ENCODE assay signal across 1 cellular context in genomic region chr12:113403435-113404415, GRCh38.
TF ChIP-seq lines count a peak whose summit lies in the region.

Gene SDS, minus strand, starts transcription at chr12:113403887. Its CDS starts 4,179 bp downstream, at chr12:113399708.

TF ChIP-seq in GM23338, 12 proteins besides CTCF, POLR2A, EP300 and RAD21 (continued from another document):
- TF ChIP-seq POLR2AphosphoS5 (IDR thresholded peaks at IDR 0.05; ENCODE audit: low read depth), result no peak
- TF ChIP-seq, protein P1, sequence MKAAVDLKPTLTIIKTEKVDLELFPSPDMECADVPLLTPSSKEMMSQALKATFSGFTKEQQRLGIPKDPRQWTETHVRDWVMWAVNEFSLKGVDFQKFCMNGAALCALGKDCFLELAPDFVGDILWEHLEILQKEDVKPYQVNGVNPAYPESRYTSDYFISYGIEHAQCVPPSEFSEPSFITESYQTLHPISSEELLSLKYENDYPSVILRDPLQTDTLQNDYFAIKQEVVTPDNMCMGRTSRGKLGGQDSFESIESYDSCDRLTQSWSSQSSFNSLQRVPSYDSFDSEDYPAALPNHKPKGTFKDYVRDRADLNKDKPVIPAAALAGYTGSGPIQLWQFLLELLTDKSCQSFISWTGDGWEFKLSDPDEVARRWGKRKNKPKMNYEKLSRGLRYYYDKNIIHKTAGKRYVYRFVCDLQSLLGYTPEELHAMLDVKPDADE (IDR thresholded peaks at IDR 0.05), result no peak
- TF ChIP-seq, protein P2, sequence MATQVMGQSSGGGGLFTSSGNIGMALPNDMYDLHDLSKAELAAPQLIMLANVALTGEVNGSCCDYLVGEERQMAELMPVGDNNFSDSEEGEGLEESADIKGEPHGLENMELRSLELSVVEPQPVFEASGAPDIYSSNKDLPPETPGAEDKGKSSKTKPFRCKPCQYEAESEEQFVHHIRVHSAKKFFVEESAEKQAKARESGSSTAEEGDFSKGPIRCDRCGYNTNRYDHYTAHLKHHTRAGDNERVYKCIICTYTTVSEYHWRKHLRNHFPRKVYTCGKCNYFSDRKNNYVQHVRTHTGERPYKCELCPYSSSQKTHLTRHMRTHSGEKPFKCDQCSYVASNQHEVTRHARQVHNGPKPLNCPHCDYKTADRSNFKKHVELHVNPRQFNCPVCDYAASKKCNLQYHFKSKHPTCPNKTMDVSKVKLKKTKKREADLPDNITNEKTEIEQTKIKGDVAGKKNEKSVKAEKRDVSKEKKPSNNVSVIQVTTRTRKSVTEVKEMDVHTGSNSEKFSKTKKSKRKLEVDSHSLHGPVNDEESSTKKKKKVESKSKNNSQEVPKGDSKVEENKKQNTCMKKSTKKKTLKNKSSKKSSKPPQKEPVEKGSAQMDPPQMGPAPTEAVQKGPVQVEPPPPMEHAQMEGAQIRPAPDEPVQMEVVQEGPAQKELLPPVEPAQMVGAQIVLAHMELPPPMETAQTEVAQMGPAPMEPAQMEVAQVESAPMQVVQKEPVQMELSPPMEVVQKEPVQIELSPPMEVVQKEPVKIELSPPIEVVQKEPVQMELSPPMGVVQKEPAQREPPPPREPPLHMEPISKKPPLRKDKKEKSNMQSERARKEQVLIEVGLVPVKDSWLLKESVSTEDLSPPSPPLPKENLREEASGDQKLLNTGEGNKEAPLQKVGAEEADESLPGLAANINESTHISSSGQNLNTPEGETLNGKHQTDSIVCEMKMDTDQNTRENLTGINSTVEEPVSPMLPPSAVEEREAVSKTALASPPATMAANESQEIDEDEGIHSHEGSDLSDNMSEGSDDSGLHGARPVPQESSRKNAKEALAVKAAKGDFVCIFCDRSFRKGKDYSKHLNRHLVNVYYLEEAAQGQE (IDR thresholded peaks at IDR 0.05; ENCODE audit: unreplicated experiment), result no peak
